Comparison of ENCODE assay signal across 1 cellular context in the genomic region with DNA sequence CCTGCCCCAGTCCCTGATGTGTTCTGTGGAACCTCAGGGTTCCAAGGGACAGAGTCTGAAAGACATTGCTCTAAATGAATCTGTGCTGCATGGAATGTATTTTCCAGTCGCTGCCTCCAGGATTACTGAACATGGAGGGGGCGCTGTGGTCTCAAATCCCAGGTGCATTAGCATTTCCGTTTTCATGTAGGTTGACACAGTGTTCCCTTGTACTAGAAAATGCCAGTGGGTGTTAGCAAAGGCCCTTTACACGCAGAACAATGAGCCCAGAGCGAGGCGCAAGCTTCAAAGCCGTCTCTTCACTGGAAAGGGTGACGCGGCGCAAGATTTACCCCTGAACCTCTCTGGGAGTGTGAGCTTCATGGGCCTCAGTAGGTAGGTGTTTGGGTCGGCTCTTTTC.
TF ChIP-seq lines count a peak whose summit lies in the region.

No MANE protein-coding gene starts in this region.

TF ChIP-seq in HEK293, 187 proteins besides CTCF, POLR2A, EP300 and RAD21 (continued from another document):
- TF ChIP-seq, protein P1, sequence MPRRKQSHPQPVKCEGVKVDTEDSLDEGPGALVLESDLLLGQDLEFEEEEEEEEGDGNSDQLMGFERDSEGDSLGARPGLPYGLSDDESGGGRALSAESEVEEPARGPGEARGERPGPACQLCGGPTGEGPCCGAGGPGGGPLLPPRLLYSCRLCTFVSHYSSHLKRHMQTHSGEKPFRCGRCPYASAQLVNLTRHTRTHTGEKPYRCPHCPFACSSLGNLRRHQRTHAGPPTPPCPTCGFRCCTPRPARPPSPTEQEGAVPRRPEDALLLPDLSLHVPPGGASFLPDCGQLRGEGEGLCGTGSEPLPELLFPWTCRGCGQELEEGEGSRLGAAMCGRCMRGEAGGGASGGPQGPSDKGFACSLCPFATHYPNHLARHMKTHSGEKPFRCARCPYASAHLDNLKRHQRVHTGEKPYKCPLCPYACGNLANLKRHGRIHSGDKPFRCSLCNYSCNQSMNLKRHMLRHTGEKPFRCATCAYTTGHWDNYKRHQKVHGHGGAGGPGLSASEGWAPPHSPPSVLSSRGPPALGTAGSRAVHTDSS (tag by site-specific recombination; IDR thresholded peaks at IDR 0.05), result no peak
- TF ChIP-seq, protein P2, sequence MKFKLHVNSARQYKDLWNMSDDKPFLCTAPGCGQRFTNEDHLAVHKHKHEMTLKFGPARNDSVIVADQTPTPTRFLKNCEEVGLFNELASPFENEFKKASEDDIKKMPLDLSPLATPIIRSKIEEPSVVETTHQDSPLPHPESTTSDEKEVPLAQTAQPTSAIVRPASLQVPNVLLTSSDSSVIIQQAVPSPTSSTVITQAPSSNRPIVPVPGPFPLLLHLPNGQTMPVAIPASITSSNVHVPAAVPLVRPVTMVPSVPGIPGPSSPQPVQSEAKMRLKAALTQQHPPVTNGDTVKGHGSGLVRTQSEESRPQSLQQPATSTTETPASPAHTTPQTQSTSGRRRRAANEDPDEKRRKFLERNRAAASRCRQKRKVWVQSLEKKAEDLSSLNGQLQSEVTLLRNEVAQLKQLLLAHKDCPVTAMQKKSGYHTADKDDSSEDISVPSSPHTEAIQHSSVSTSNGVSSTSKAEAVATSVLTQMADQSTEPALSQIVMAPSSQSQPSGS (tag by site-specific recombination; IDR thresholded peaks at IDR 0.05; ENCODE audit: low read depth), result no peak
- TF ChIP-seq, protein P3, sequence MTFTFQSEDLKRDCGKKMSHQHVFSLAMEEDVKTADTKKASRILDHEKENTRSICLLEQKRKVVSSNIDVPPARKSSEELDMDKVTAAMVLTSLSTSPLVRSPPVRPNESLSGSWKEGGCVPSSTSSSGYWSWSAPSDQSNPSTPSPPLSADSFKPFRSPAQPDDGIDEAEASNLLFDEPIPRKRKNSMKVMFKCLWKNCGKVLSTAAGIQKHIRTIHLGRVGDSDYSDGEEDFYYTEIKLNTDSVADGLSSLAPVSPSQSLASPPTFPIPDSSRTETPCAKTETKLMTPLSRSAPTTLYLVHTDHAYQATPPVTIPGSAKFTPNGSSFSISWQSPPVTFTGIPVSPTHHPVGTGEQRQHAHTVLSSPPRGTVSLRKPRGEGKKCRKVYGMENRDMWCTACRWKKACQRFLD (tag by site-specific recombination; IDR thresholded peaks at IDR 0.05), result no peak
